Comparison of ENCODE assay signal across 12 cellular contexts in genomic region chr1:212754715-212755114, GRCh38. TPM values are rescaled to one million over a fixed set of nuclear protein-coding genes. Genes with fewer than 3 reads are reported as not detected.
DNase-seq lines count a peak whose midpoint lies in the region; ATAC-seq, FAIRE-seq and TF ChIP-seq lines count a peak whose summit lies in the region.
"Had no signal": no experiment of that assay in that cellular context is flagged by ENCODE, and none has a peak within 500 bp of the region (broad histone marks: within the 10 kb centered on the region; RNA-seq: fewer than 3 reads in every experiment).

No MANE protein-coding gene starts in this region.

- no peak overlapping the region for H3K4me3 ChIP-seq in CD8-positive, alpha-beta T cell (ENCODE audit: low read depth, low read length)
- H3K4me3 ChIP-seq in kidney (ENCODE audit: low read length in 2 of 2): no peak overlapping the region
- H3K4me3 ChIP-seq: suprapubic skin had no signal

- H3K27me3 Mint-ChIP-seq in CD8-positive, alpha-beta T cell (ENCODE audit: low read depth): no peaks in the 10 kb centered on the region
- H3K27me3 Mint-ChIP-seq in dendritic cell treated with granulocyte-macrophage colony-stimulating factor and Interleukin-4, amounts not matched to agents 40 ng/mL and 50 ng/mL, for 4 days: no peaks in the 10 kb centered on the region
- no peaks in the 10 kb centered on the region for H3K27me3 Mint-ChIP-seq in naive B cell
- H3K27me3 Mint-ChIP-seq: brain had no signal

- no peak for FAIRE-seq in kidney (lab: Jason Lieb, UNC)

- no peaks in the 10 kb centered on the region for H3K27me3 ChIP-seq in CD8-positive, alpha-beta T cell (ENCODE audit: insufficient read depth, low read length)
- H3K27me3 ChIP-seq: suprapubic skin had no signal

- POLR2A ChIA-PET in CD8-positive, alpha-beta T cell (lab: Charles Lee): interaction anchor here (0.7 to 0.9 kb wide), 2 partner anchors 37 to 39 kb away, joined by 3 read pairs; partner anchors contain the start of gene NSL1

- peak overlapping the region; percentile 76 for H3K27ac Mint-ChIP-seq in CD8-positive, alpha-beta T cell
- peak overlapping the region; percentile 85 for H3K27ac Mint-ChIP-seq in dendritic cell treated with granulocyte-macrophage colony-stimulating factor and Interleukin-4, amounts not matched to agents 40 ng/mL and 50 ng/mL, for 4 days
- H3K27ac Mint-ChIP-seq in naive B cell: peak overlapping the region in 4 of 6 donors; percentile 16 to 92 (median 71)

- H3K36me3 Mint-ChIP-seq in CD8-positive, alpha-beta T cell: peaks cover 11% of the 10 kb centered on the region
- H3K36me3 Mint-ChIP-seq in dendritic cell treated with granulocyte-macrophage colony-stimulating factor and Interleukin-4, amounts not matched to agents 40 ng/mL and 50 ng/mL, for 4 days (ENCODE audit: low read depth): peaks cover 17% of the 10 kb centered on the region
- no peaks in the 10 kb centered on the region for H3K36me3 Mint-ChIP-seq in naive B cell

- H3K9me3 ChIP-seq in CD8-positive, alpha-beta T cell (ENCODE audit: low read length): no peaks in the 10 kb centered on the region
- H3K9me3 ChIP-seq in KOPT-K1 (ENCODE audit: insufficient read depth, low read length, poor library complexity, severe bottlenecking) (no peaks in the 10 kb centered on the region), kidney (ENCODE audit: control insufficient read depth in 1 of 2, low read length in 2 of 2) (no peaks in the 10 kb centered on the region)
- H3K9me3 ChIP-seq: suprapubic skin had no signal

- no peak for DNase-seq in CD8-positive, alpha-beta T cell
- no peak for DNase-seq in naive B cell
- DNase-seq in kidney: no peak
- DNase-seq: NCI-H2171 had no signal

- H3K27ac ChIP-seq in CD8-positive, alpha-beta T cell (ENCODE audit: low read depth, low read length): no peak overlapping the region
- H3K27ac ChIP-seq in KOPT-K1 (ENCODE audit: low read depth, low read length, poor library complexity, severe bottlenecking) (peak overlapping the region; percentile 51), kidney (ENCODE audit: low read depth in 2 of 2, low read length in 2 of 2) (no peak overlapping the region)
- H3K27ac ChIP-seq: suprapubic skin had no signal

- no peak for TF ChIP-seq CTCF in CD8-positive, alpha-beta T cell (IDR thresholded peaks at IDR 0.05)
- no peak for TF ChIP-seq CTCF in kidney (IDR thresholded peaks at IDR 0.05; ENCODE audit: borderline replicate concordance, extremely low read depth, insufficient read depth)

- no peak for ATAC-seq in CD8-positive, alpha-beta T cell
- ATAC-seq in naive B cell (ENCODE audit: low read depth in 2 of 2) (no peak), HG03039 (IDR thresholded peaks at IDR 0.05; ENCODE audit: unreplicated experiment) (no peak), HG02970 (IDR thresholded peaks at IDR 0.05; ENCODE audit: low FRiP score, unreplicated experiment) (no peak)
- ATAC-seq: Panc1, sciatic nerve had no signal

- peaks cover 46% of the 10 kb centered on the region for H3K4me1 Mint-ChIP-seq in CD8-positive, alpha-beta T cell (ENCODE audit: low read depth)
- peaks cover 53% of the 10 kb centered on the region for H3K4me1 Mint-ChIP-seq in dendritic cell treated with granulocyte-macrophage colony-stimulating factor and Interleukin-4, amounts not matched to agents 40 ng/mL and 50 ng/mL, for 4 days (ENCODE audit: low read depth)
- H3K4me1 Mint-ChIP-seq in naive B cell: peaks cover 45 to 60% (median 48%) of the 10 kb centered on the region in 3 donors

- peaks cover 38% of the 10 kb centered on the region for H3K4me1 ChIP-seq in CD8-positive, alpha-beta T cell (ENCODE audit: insufficient read depth, low read length)
- peaks cover 6% of the 10 kb centered on the region in 2 donors for H3K4me1 ChIP-seq in kidney (ENCODE audit: control insufficient read depth in 1 of 2, insufficient read depth in 1 of 2, low read depth in 1 of 2, low read length in 2 of 2)

- no peaks in the 10 kb centered on the region for H3K36me3 ChIP-seq in CD8-positive, alpha-beta T cell (ENCODE audit: insufficient read depth, low read length)
- H3K36me3 ChIP-seq in KOPT-K1 (ENCODE audit: insufficient read depth, low read length) (peaks cover 10% of the 10 kb centered on the region), kidney (ENCODE audit: control insufficient read depth in 1 of 2, insufficient read depth in 2 of 2, low read length in 2 of 2) (no peaks in the 10 kb centered on the region)
- H3K36me3 ChIP-seq: suprapubic skin had no signal

- intact Hi-C loops in CD8-positive, alpha-beta T cell (cut with DNase I, micrococcal nuclease): loop anchor here in 1 of 2 experiments (5.0 kb wide), 1 partner anchor 33 kb away; no protein-coding TSS in a partner anchor
- intact Hi-C loops in dendritic cell treated with granulocyte-macrophage colony-stimulating factor and Interleukin-4, amounts not matched to agents 40 ng/mL and 50 ng/mL, for 4 days (cut with micrococcal nuclease): loop anchor here (5.0 kb wide), 1 partner anchor 57 kb away; the partner anchor contains the start of gene BATF3
- intact Hi-C loops in kidney (cut with DNase I): no loop called here

- CTCF ChIA-PET in CD8-positive, alpha-beta T cell (lab: Charles Lee): interaction anchor here (0.9 to 1.4 kb wide), 4 partner anchors 9 to 90 kb away, joined by 3 to 4 read pairs (median 3); no protein-coding TSS in a partner anchor

- H3K9ac ChIP-seq in kidney (ENCODE audit: low read length in 2 of 2): no peak overlapping the region

- H3K9me3 Mint-ChIP-seq in CD8-positive, alpha-beta T cell: no peaks in the 10 kb centered on the region
- no peaks in the 10 kb centered on the region for H3K9me3 Mint-ChIP-seq in dendritic cell treated with granulocyte-macrophage colony-stimulating factor and Interleukin-4, amounts not matched to agents 40 ng/mL and 50 ng/mL, for 4 days
- no peaks in the 10 kb centered on the region for H3K9me3 Mint-ChIP-seq in naive B cell

- peak overlapping the region; percentile 44 for H3K4me3 Mint-ChIP-seq in CD8-positive, alpha-beta T cell
- no peak overlapping the region for H3K4me3 Mint-ChIP-seq in dendritic cell treated with granulocyte-macrophage colony-stimulating factor and Interleukin-4, amounts not matched to agents 40 ng/mL and 50 ng/mL, for 4 days
- H3K4me3 Mint-ChIP-seq in naive B cell: peak overlapping the region in 4 of 8 donors; percentile 35 to 73 (median 60)

RNA-seq across cellular contexts. Expression of gene NSL1, which starts 36.9 kb away (rescaled TPM):
- 10 to 100 TPM; 13.0 to 19.0 TPM for total RNA-seq in CD8-positive, alpha-beta T cell
- 100 to 1,000 TPM in 1 of 6 donors, 10 to 100 TPM in 5; 72.1 to 103 (median 81.0) TPM for polyA plus RNA-seq in naive B cell (ENCODE audit: low read depth in 6 of 6)
- total RNA-seq in kidney: 34.5 TPM
- polyA plus RNA-seq in kidney (ENCODE audit: insufficient read depth, low read depth, low replicate concordance): 19.5 TPM

RNA-seq across cellular contexts. Expression of gene TATDN3, which starts 37.0 kb away (rescaled TPM):
- 10 to 100 TPM; 10.7 to 11.6 TPM for total RNA-seq in CD8-positive, alpha-beta T cell
- 10 to 100 TPM; 38.3 to 50.6 (median 41.9) TPM for polyA plus RNA-seq in naive B cell (ENCODE audit: low read depth in 6 of 6)
- 18.6 TPM for total RNA-seq in kidney
- 19.5 TPM for polyA plus RNA-seq in kidney (ENCODE audit: insufficient read depth, low read depth, low replicate concordance)

RNA-seq across cellular contexts. Expression of gene BATF3, which starts 55.1 kb away (rescaled TPM):
- total RNA-seq in CD8-positive, alpha-beta T cell: not detected
- polyA plus RNA-seq in naive B cell (ENCODE audit: low read depth in 6 of 6) (not detected), kidney (ENCODE audit: insufficient read depth, low read depth, low replicate concordance) (3.3 TPM)
- 6.5 TPM for total RNA-seq in kidney
